In the genomic region with DNA sequence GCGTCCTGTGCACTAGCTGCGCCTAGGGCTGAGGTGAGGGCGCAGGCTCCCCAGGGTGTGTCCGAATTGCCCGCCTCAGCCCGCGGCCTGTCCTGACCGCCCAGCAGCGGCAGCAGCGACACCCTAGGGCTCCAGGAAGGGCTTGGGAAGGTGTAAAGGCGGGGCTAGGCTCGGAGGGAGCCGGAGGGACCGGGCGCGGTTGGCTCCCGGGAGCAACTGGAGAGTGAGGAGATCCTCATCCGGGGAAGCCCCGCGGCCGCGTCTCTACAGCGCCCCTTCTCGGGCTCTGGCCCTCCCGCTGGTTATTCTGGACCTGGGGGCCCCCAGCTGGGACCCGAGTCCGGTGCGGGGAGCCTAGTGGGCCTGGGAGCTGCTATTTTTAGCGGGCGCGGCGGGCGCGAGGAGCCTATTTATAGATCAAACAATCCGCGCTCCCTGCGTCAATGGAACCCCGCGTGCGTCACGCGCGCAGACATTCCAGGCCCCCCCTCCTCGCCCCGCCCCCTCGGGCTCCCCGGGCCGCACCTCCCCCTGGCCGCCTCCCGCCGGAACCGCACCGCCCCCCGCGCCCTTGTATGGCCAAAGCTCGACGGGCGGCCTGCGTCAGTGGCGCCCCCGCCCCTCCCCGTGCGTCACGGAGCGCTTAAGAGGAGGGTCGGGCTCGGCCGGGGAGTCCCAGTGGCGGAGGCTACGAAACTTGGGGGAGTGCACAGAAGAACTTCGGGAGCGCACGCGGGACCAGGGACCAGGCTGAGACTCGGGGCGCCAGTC, we compare ENCODE assay signal across 1 cellular context.
TF ChIP-seq lines count a peak whose summit lies in the region.

A gene (plus strand): TSS at position 672 of the 771 bp plus-strand sequence. CDS start 2,887 bp downstream, outside the sequence.

TF ChIP-seq in HepG2, 621 proteins besides CTCF, POLR2A, EP300 and RAD21 (continued from another document and continues in another):
- no peak; the same call in 1 of the 2 replicates for TF ChIP-seq MAF1 (CRISPR knock-in tag; IDR thresholded peaks at IDR 0.05; ENCODE audit: borderline replicate concordance)
- no peak for TF ChIP-seq ZMAT3 (CRISPR knock-in tag; conservative IDR thresholded peaks at IDR 0.05)
- TF ChIP-seq, protein P1, sequence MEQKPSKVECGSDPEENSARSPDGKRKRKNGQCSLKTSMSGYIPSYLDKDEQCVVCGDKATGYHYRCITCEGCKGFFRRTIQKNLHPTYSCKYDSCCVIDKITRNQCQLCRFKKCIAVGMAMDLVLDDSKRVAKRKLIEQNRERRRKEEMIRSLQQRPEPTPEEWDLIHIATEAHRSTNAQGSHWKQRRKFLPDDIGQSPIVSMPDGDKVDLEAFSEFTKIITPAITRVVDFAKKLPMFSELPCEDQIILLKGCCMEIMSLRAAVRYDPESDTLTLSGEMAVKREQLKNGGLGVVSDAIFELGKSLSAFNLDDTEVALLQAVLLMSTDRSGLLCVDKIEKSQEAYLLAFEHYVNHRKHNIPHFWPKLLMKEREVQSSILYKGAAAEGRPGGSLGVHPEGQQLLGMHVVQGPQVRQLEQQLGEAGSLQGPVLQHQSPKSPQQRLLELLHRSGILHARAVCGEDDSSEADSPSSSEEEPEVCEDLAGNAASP (CRISPR knock-in tag; IDR thresholded peaks at IDR 0.05; ENCODE audit: borderline replicate concordance), result no peak
- TF ChIP-seq RARG (CRISPR knock-in tag; IDR thresholded peaks at IDR 0.05; ENCODE audit: low read depth), result 0 out of 2 replicates have a peak, but pooled peaks have one; percentile 53
- TF ChIP-seq, protein P2, sequence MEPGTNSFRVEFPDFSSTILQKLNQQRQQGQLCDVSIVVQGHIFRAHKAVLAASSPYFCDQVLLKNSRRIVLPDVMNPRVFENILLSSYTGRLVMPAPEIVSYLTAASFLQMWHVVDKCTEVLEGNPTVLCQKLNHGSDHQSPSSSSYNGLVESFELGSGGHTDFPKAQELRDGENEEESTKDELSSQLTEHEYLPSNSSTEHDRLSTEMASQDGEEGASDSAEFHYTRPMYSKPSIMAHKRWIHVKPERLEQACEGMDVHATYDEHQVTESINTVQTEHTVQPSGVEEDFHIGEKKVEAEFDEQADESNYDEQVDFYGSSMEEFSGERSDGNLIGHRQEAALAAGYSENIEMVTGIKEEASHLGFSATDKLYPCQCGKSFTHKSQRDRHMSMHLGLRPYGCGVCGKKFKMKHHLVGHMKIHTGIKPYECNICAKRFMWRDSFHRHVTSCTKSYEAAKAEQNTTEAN (CRISPR knock-in tag; conservative IDR thresholded peaks at IDR 0.05), result no peak; the same call in 1 of the 2 replicates
- TF ChIP-seq ZBTB38 (CRISPR knock-in tag; IDR thresholded peaks at IDR 0.05), result no peak; the same call in 1 of the 2 replicates
- no peak for TF ChIP-seq HNRNPH1 (optimal IDR thresholded peaks at IDR 0.05; ENCODE audit: low read depth, low read length)
- TF ChIP-seq ZNF589 (CRISPR knock-in tag; conservative IDR thresholded peaks at IDR 0.05), result no peak
- TF ChIP-seq RFXAP (CRISPR knock-in tag; IDR thresholded peaks at IDR 0.05; ENCODE audit: borderline replicate concordance), result no peak
- no peak for TF ChIP-seq ZSCAN20 (CRISPR knock-in tag; IDR thresholded peaks at IDR 0.05; ENCODE audit: borderline replicate concordance)
- TF ChIP-seq, protein P3, sequence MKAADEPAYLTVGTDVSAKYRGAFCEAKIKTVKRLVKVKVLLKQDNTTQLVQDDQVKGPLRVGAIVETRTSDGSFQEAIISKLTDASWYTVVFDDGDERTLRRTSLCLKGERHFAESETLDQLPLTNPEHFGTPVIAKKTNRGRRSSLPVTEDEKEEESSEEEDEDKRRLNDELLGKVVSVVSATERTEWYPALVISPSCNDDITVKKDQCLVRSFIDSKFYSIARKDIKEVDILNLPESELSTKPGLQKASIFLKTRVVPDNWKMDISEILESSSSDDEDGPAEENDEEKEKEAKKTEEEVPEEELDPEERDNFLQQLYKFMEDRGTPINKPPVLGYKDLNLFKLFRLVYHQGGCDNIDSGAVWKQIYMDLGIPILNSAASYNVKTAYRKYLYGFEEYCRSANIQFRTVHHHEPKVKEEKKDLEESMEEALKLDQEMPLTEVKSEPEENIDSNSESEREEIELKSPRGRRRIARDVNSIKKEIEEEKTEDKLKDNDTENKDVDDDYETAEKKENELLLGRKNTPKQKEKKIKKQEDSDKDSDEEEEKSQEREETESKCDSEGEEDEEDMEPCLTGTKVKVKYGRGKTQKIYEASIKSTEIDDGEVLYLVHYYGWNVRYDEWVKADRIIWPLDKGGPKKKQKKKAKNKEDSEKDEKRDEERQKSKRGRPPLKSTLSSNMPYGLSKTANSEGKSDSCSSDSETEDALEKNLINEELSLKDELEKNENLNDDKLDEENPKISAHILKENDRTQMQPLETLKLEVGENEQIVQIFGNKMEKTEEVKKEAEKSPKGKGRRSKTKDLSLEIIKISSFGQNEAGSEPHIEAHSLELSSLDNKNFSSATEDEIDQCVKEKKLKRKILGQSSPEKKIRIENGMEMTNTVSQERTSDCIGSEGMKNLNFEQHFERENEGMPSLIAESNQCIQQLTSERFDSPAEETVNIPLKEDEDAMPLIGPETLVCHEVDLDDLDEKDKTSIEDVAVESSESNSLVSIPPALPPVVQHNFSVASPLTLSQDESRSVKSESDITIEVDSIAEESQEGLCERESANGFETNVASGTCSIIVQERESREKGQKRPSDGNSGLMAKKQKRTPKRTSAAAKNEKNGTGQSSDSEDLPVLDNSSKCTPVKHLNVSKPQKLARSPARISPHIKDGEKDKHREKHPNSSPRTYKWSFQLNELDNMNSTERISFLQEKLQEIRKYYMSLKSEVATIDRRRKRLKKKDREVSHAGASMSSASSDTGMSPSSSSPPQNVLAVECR (CRISPR knock-in tag; IDR thresholded peaks at IDR 0.05; ENCODE audit: borderline replicate concordance), result peak; percentile 78
- no peak for TF ChIP-seq MAFK (conservative IDR thresholded peaks at IDR 0.05 in 1 of 2, IDR thresholded peaks at IDR 0.05 in 1 of 2; ENCODE audit: low read length in 2 of 2)
- TF ChIP-seq, protein P4, sequence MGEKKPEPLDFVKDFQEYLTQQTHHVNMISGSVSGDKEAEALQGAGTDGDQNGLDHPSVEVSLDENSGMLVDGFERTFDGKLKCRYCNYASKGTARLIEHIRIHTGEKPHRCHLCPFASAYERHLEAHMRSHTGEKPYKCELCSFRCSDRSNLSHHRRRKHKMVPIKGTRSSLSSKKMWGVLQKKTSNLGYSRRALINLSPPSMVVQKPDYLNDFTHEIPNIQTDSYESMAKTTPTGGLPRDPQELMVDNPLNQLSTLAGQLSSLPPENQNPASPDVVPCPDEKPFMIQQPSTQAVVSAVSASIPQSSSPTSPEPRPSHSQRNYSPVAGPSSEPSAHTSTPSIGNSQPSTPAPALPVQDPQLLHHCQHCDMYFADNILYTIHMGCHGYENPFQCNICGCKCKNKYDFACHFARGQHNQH (CRISPR knock-in tag; IDR thresholded peaks at IDR 0.05), result no peak
- TF ChIP-seq ZNF562 (CRISPR knock-in tag; IDR thresholded peaks at IDR 0.05; ENCODE audit: borderline replicate concordance), result no peak
- no peak for TF ChIP-seq PCBP1 (IDR thresholded peaks at IDR 0.05; ENCODE audit: borderline replicate concordance, low read depth, low read length)
- TF ChIP-seq, protein P5, sequence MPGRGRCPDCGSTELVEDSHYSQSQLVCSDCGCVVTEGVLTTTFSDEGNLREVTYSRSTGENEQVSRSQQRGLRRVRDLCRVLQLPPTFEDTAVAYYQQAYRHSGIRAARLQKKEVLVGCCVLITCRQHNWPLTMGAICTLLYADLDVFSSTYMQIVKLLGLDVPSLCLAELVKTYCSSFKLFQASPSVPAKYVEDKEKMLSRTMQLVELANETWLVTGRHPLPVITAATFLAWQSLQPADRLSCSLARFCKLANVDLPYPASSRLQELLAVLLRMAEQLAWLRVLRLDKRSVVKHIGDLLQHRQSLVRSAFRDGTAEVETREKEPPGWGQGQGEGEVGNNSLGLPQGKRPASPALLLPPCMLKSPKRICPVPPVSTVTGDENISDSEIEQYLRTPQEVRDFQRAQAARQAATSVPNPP (CRISPR knock-in tag; IDR thresholded peaks at IDR 0.05), result no peak
- no peak for TF ChIP-seq SYNCRIP (IDR thresholded peaks at IDR 0.05; ENCODE audit: insufficient read depth, low read depth, low read length)
- TF ChIP-seq, protein P6, sequence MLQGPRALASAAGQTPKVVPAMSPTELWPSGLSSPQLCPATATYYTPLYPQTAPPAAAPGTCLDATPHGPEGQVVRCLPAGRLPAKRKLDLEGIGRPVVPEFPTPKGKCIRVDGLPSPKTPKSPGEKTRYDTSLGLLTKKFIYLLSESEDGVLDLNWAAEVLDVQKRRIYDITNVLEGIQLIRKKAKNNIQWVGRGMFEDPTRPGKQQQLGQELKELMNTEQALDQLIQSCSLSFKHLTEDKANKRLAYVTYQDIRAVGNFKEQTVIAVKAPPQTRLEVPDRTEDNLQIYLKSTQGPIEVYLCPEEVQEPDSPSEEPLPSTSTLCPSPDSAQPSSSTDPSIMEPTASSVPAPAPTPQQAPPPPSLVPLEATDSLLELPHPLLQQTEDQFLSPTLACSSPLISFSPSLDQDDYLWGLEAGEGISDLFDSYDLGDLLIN (CRISPR knock-in tag; IDR thresholded peaks at IDR 0.05; ENCODE audit: borderline replicate concordance), result 0 out of 2 replicates have a peak, but pooled peaks have one; percentile 55
- TF ChIP-seq ZBTB7A (CRISPR knock-in tag; IDR thresholded peaks at IDR 0.05), result no peak
- TF ChIP-seq TCF7 (IDR thresholded peaks at IDR 0.05; ENCODE audit: low read depth), result peak; percentile 85
- TF ChIP-seq, protein P7, sequence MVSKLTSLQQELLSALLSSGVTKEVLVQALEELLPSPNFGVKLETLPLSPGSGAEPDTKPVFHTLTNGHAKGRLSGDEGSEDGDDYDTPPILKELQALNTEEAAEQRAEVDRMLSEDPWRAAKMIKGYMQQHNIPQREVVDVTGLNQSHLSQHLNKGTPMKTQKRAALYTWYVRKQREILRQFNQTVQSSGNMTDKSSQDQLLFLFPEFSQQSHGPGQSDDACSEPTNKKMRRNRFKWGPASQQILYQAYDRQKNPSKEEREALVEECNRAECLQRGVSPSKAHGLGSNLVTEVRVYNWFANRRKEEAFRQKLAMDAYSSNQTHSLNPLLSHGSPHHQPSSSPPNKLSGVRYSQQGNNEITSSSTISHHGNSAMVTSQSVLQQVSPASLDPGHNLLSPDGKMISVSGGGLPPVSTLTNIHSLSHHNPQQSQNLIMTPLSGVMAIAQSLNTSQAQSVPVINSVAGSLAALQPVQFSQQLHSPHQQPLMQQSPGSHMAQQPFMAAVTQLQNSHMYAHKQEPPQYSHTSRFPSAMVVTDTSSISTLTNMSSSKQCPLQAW (CRISPR knock-in tag; IDR thresholded peaks at IDR 0.05), result peak; percentile 42; the same call in 1 of the 2 replicates
- TF ChIP-seq, protein P8, sequence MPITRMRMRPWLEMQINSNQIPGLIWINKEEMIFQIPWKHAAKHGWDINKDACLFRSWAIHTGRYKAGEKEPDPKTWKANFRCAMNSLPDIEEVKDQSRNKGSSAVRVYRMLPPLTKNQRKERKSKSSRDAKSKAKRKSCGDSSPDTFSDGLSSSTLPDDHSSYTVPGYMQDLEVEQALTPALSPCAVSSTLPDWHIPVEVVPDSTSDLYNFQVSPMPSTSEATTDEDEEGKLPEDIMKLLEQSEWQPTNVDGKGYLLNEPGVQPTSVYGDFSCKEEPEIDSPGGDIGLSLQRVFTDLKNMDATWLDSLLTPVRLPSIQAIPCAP (CRISPR knock-in tag; IDR thresholded peaks at IDR 0.05; ENCODE audit: low read depth), result no peak
- TF ChIP-seq XRCC5 (optimal IDR thresholded peaks at IDR 0.05; ENCODE audit: low read length), result no peak
- peak; percentile 45; the same call in 1 of the 2 replicates for TF ChIP-seq ATF7-NPFF (CRISPR knock-in tag; IDR thresholded peaks at IDR 0.05; ENCODE audit: low read depth)
- TF ChIP-seq ZSCAN12 (CRISPR knock-in tag; IDR thresholded peaks at IDR 0.05), result no peak
- no peak for TF ChIP-seq ZNF24 (IDR thresholded peaks at IDR 0.05)
- TF ChIP-seq, protein P9, sequence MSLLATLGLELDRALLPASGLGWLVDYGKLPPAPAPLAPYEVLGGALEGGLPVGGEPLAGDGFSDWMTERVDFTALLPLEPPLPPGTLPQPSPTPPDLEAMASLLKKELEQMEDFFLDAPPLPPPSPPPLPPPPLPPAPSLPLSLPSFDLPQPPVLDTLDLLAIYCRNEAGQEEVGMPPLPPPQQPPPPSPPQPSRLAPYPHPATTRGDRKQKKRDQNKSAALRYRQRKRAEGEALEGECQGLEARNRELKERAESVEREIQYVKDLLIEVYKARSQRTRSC (CRISPR knock-in tag; IDR thresholded peaks at IDR 0.05; ENCODE audit: low read depth), result no peak
- TF ChIP-seq ZNF234 (CRISPR knock-in tag; conservative IDR thresholded peaks at IDR 0.05), result 0 out of 2 replicates have a peak, but pooled peaks have one; percentile 17
- no peak for TF ChIP-seq PRMT3 (CRISPR knock-in tag; IDR thresholded peaks at IDR 0.05; ENCODE audit: borderline replicate concordance, low read depth)
- TF ChIP-seq, protein P10, sequence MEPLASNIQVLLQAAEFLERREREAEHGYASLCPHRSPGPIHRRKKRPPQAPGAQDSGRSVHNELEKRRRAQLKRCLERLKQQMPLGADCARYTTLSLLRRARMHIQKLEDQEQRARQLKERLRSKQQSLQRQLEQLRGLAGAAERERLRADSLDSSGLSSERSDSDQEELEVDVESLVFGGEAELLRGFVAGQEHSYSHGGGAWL (CRISPR knock-in tag; IDR thresholded peaks at IDR 0.05), result no peak
- no peak for TF ChIP-seq PHF20 (CRISPR knock-in tag; IDR thresholded peaks at IDR 0.05)
- TF ChIP-seq, protein P11, sequence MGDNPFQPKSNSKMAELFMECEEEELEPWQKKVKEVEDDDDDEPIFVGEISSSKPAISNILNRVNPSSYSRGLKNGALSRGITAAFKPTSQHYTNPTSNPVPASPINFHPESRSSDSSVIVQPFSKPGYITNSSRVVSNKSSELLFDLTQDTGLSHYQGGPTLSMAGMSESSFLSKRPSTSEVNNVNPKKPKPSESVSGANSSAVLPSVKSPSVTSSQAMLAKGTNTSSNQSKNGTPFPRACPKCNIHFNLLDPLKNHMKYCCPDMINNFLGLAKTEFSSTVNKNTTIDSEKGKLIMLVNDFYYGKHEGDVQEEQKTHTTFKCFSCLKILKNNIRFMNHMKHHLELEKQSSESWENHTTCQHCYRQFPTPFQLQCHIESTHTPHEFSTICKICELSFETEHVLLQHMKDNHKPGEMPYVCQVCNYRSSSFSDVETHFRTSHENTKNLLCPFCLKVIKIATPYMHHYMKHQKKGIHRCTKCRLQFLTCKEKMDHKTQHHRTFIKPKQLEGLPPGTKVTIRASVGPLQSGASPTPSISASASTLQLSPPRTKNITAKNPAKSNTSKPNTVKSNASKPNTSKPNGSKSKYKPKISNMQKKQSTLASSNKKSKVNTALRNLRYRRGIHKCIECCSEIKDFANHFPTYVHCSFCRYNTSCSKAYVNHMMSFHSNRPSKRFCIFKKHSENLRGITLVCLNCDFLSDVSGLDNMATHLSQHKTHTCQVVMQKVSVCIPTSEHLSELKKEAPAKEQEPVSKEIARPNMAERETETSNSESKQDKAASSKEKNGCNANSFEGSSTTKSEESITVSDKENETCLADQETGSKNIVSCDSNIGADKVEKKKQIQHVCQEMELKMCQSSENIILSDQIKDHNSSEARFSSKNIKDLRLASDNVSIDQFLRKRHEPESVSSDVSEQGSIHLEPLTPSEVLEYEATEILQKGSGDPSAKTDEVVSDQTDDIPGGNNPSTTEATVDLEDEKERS (CRISPR knock-in tag; IDR thresholded peaks at IDR 0.05), result no peak
- no peak for TF ChIP-seq HNF4G (IDR thresholded peaks at IDR 0.05; ENCODE audit: borderline replicate concordance, low read depth, low read length)
- no peak for TF ChIP-seq HNF4G (CRISPR knock-in tag; IDR thresholded peaks at IDR 0.05; ENCODE audit: borderline replicate concordance, low read depth)
- TF ChIP-seq YEATS4 (CRISPR knock-in tag; IDR thresholded peaks at IDR 0.05; ENCODE audit: borderline replicate concordance), result peak; percentile 56; the same call in 1 of the 2 replicates
- TF ChIP-seq ZNF136 (CRISPR knock-in tag; IDR thresholded peaks at IDR 0.05; ENCODE audit: low read depth), result no peak
